7 cellular contexts compared by ENCODE assay signal in the genomic region with DNA sequence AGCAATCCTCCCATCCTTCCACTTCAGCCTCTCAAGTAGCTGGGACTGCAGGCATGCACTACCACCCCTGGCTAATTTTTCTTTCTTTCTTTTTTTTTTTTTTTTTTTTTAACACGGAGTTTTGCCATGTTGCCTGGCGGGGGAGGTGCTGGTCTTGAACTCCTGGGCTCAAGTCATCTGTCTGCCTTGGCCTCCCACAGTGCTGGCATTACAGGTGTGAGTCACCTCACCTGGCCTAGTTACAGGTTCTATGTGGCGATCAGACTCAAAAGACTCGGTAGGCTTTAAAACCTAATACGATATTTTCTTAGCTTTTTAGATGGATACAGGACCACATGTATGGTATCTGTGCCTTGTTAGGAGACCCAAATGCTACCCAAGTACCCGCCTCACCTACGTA.
"Had no signal": no experiment of that assay in that cellular context is flagged by ENCODE, and none has a peak within 500 bp of the region (broad histone marks: within the 10 kb centered on the region; RNA-seq: fewer than 3 reads in every experiment).

No MANE protein-coding gene starts in this region.

- H3K4me3 ChIP-seq: GM23248, HAP-1, K562 had no signal

- H3K27ac ChIP-seq: GM23248 had no signal

- H3K36me3 ChIP-seq: HAP-1 had no signal

- H3K9ac ChIP-seq: GM23248 had no signal

- H2AFZ ChIP-seq: GM23248 had no signal

- H3K27ac Mint-ChIP-seq: HFFc6 had no signal

- H3K9me3 Mint-ChIP-seq: HFFc6 had no signal

- DNase-seq: GM23248, HFFc6, IMR-90, KG1 had no signal

- H3K4me3 Mint-ChIP-seq: HFFc6 had no signal

- ATAC-seq: HCT116, K562 had no signal

- H3K9me3 ChIP-seq: HAP-1 had no signal

- H3K4me1 ChIP-seq: HAP-1 had no signal
